In genomic region chr6:33738153-33738552, GRCh38 we compare ENCODE assay signal across 18 cellular contexts. TPM values are rescaled to one million over a fixed set of nuclear protein-coding genes. Genes with fewer than 3 reads are reported as not detected.
A peak's percentile ranks its signal among the peaks of the same experiment; 100 is the strongest.
DNase-seq lines count a peak whose midpoint lies in the region; ATAC-seq and TF ChIP-seq lines count a peak whose summit lies in the region.
"Had no signal": no experiment of that assay in that cellular context is flagged by ENCODE, and none has a peak within 500 bp of the region (broad histone marks: within the 10 kb centered on the region; RNA-seq: fewer than 3 reads in every experiment).

No MANE protein-coding gene starts in this region.

- H3K9ac ChIP-seq in skeletal muscle tissue (ENCODE audit: low read depth in 1 of 3, low read length in 3 of 3), result peak overlapping the region; percentile 68 to 84 (median 69)

- ATAC-seq in heart left ventricle (peak in 1 of 4 donors; percentile 13), left lobe of liver (peak; percentile 52), GM18867 (IDR thresholded peaks at IDR 0.05; ENCODE audit: unreplicated experiment) (no peak), GM21723 (IDR thresholded peaks at IDR 0.05; ENCODE audit: unreplicated experiment) (no peak)
- ATAC-seq: A549; CD8-positive, alpha-beta T cell had no signal

- H3K4me1 ChIP-seq in heart left ventricle, result peaks cover 0 to 92% (median 41%) of the 10 kb centered on the region in 12 donors
- H3K4me1 ChIP-seq in left ventricle myocardium inferior, result peaks cover 96% of the 10 kb centered on the region
- peaks cover 92 to 95% (median 94%) of the 10 kb centered on the region in 3 donors for H3K4me1 ChIP-seq in skeletal muscle tissue (ENCODE audit: control insufficient read depth in 3 of 3, insufficient read depth in 3 of 3, low read length in 3 of 3)
- H3K4me1 ChIP-seq: A549, BE2C had no signal

- no peaks in the 10 kb centered on the region for H3K9me3 Mint-ChIP-seq in activated CD4-positive, alpha-beta memory T cell treated with anti-CD3 and anti-CD28 coated beads for 36 hours
- H3K9me3 Mint-ChIP-seq: CD8-positive, alpha-beta T cell; H9 had no signal

- DNase-seq in heart left ventricle (peak in 2 of 5 donors; percentile 27 to 40), left ventricle myocardium inferior (no peak), left lobe of liver (ENCODE audit: low spot score) (peak; percentile 79), CD1c-positive myeloid dendritic cell (ENCODE audit: extremely low spot score) (no peak)
- DNase-seq in activated CD4-positive, alpha-beta memory T cell treated with anti-CD3 and anti-CD28 coated beads for 36 hours, result no peak
- DNase-seq: BE2C; CD8-positive, alpha-beta T cell; COR-L47; DMS53; GF-D8; GOT3; H9; IMR-90 had no signal

- H3K36me3 Mint-ChIP-seq in activated CD4-positive, alpha-beta memory T cell treated with anti-CD3 and anti-CD28 coated beads for 36 hours, result no peaks in the 10 kb centered on the region
- H3K36me3 Mint-ChIP-seq: CD8-positive, alpha-beta T cell had no signal

- intact Hi-C loops in heart left ventricle (cut with DNase I), result no loop called here
- intact Hi-C loops in left ventricle myocardium inferior (cut with micrococcal nuclease), result no loop called here
- intact Hi-C loops in activated CD4-positive, alpha-beta memory T cell treated with anti-CD3 and anti-CD28 coated beads for 36 hours (cut with micrococcal nuclease), result no loop called here

- POLR2A ChIA-PET in activated CD4-positive, alpha-beta memory T cell treated with anti-CD3 and anti-CD28 coated beads for 36 hours (lab: Charles Lee), result no interaction called here

- H3K27me3 ChIP-seq in heart left ventricle (peaks cover 0 to 5% (median 0%) of the 10 kb centered on the region in 9 donors), left ventricle myocardium inferior (ENCODE audit: low read depth) (no peaks in the 10 kb centered on the region), skeletal muscle tissue (ENCODE audit: control insufficient read depth in 3 of 3, insufficient read depth in 3 of 3, low read length in 3 of 3) (no peaks in the 10 kb centered on the region)
- H3K27me3 ChIP-seq: BE2C had no signal

- H3K27ac ChIP-seq in heart left ventricle (peak overlapping the region; percentile 55 to 98 (median 88)), left ventricle myocardium inferior (replicated peaks) (peak overlapping the region; percentile 87), skeletal muscle tissue (ENCODE audit: low read depth, low read length) (peak overlapping the region; percentile 88)
- H3K27ac ChIP-seq: A549, C4-2B had no signal

- TF ChIP-seq CTCF in heart left ventricle (IDR thresholded peaks at IDR 0.05), result no peak
- no peak for TF ChIP-seq CTCF in left ventricle myocardium inferior (IDR thresholded peaks at IDR 0.05; ENCODE audit: borderline replicate concordance)

- CTCF ChIA-PET in activated CD4-positive, alpha-beta memory T cell treated with anti-CD3 and anti-CD28 coated beads for 36 hours (lab: Charles Lee), result interaction anchor here (1.0 to 1.5 kb wide), 3 partner anchors 33 to 426 kb away, joined by 3 to 5 read pairs (median 3); no protein-coding TSS in a partner anchor

- H3K36me3 ChIP-seq in heart left ventricle, result peaks cover 0 to 35% (median 0%) of the 10 kb centered on the region in 9 donors
- peaks cover 34% of the 10 kb centered on the region for H3K36me3 ChIP-seq in left ventricle myocardium inferior
- H3K36me3 ChIP-seq in skeletal muscle tissue (ENCODE audit: control insufficient read depth in 3 of 3, insufficient read depth in 3 of 3, low read length in 3 of 3), result peaks cover 32 to 43% (median 43%) of the 10 kb centered on the region in 3 donors
- H3K36me3 ChIP-seq: BE2C had no signal

- no peaks in the 10 kb centered on the region for H3K4me1 Mint-ChIP-seq in activated CD4-positive, alpha-beta memory T cell treated with anti-CD3 and anti-CD28 coated beads for 36 hours (ENCODE audit: low read depth)

- H3K4me3 Mint-ChIP-seq in activated CD4-positive, alpha-beta memory T cell treated with anti-CD3 and anti-CD28 coated beads for 36 hours, result no peak overlapping the region
- H3K4me3 Mint-ChIP-seq: CD8-positive, alpha-beta T cell; H9 had no signal

- peaks cover 4% of the 10 kb centered on the region for H3K27me3 Mint-ChIP-seq in activated CD4-positive, alpha-beta memory T cell treated with anti-CD3 and anti-CD28 coated beads for 36 hours

- 52 to 77% (median 65%) methylated on average over 9 of the region's 9 CpGs for WGBS in heart left ventricle, 4 donors

- no peak for TF ChIP-seq POLR2A in heart left ventricle (IDR thresholded peaks at IDR 0.05)

- H3K9me3 ChIP-seq in heart left ventricle (no peaks in the 10 kb centered on the region), left ventricle myocardium inferior (replicated peaks) (no peaks in the 10 kb centered on the region), skeletal muscle tissue (ENCODE audit: control insufficient read depth in 3 of 3, low read length in 3 of 3) (no peaks in the 10 kb centered on the region)
- H3K9me3 ChIP-seq: A549, BE2C had no signal

- H3K27ac Mint-ChIP-seq in activated CD4-positive, alpha-beta memory T cell treated with anti-CD3 and anti-CD28 coated beads for 36 hours, result no peak overlapping the region
- H3K27ac Mint-ChIP-seq: CD8-positive, alpha-beta T cell had no signal

- H3K4me3 ChIP-seq in heart left ventricle (no peak overlapping the region), left ventricle myocardium inferior (peak overlapping the region; percentile 29), skeletal muscle tissue (ENCODE audit: low read length in 3 of 3) (peak overlapping the region in 2 of 3 donors; percentile 4 to 52)
- H3K4me3 ChIP-seq: A549 had no signal

RNA-seq across cellular contexts. Expression of gene IP6K3, which starts 8.6 kb away (rescaled TPM):
- total RNA-seq in heart left ventricle (10 to 100 TPM; 11.7 to 72.4 (median 30.8) TPM), left ventricle myocardium inferior (42.0 TPM), left lobe of liver (4.1 TPM), skeletal muscle tissue (13.6 TPM)
- polyA plus RNA-seq in heart left ventricle, result 10 to 100 TPM; 16.9 to 59.2 TPM
- total RNA-seq in activated CD4-positive, alpha-beta memory T cell treated with anti-CD3 and anti-CD28 coated beads for 36 hours, result not detected
- total RNA-seq: CD8-positive, alpha-beta T cell had no signal

RNA-seq across cellular contexts. Expression of gene UQCC2, which starts 26.7 kb away (rescaled TPM):
- total RNA-seq in heart left ventricle (100 to 1,000 TPM in 8 of 9 donors, 10 to 100 TPM in 1; 88.5 to 298 (median 195) TPM), left ventricle myocardium inferior (199 TPM), left lobe of liver (34.9 TPM), skeletal muscle tissue (26.1 TPM)
- 100 to 1,000 TPM; 123 to 496 TPM for polyA plus RNA-seq in heart left ventricle
- 100 to 1,000 TPM; 157 to 160 TPM for total RNA-seq in activated CD4-positive, alpha-beta memory T cell treated with anti-CD3 and anti-CD28 coated beads for 36 hours

RNA-seq across cellular contexts. Expression of gene LEMD2, which starts 50.8 kb away (rescaled TPM):
- total RNA-seq in heart left ventricle (10 to 100 TPM; 21.2 to 41.5 (median 25.7) TPM), left ventricle myocardium inferior (22.2 TPM), left lobe of liver (20.2 TPM), skeletal muscle tissue (21.9 TPM)
- 10 to 100 TPM; 29.9 to 51.3 TPM for polyA plus RNA-seq in heart left ventricle
- 10 to 100 TPM; 51.4 to 54.8 TPM for total RNA-seq in activated CD4-positive, alpha-beta memory T cell treated with anti-CD3 and anti-CD28 coated beads for 36 hours

Comparison
In these comparisons a context has a peak if more than half of its experiments do, and no peak if none do; other contexts are left out.
1. H3K4me3 ChIP-seq: peak in left ventricle myocardium inferior (single experiment) and skeletal muscle tissue (2 of 3); none in heart left ventricle (0 of 12).
2. Peak in every context shown above with its lines, with median percentiles within 50 percentile points of each other: H3K27ac ChIP-seq.